Comparison of ENCODE assay signal across 13 cellular contexts in the genomic region with DNA sequence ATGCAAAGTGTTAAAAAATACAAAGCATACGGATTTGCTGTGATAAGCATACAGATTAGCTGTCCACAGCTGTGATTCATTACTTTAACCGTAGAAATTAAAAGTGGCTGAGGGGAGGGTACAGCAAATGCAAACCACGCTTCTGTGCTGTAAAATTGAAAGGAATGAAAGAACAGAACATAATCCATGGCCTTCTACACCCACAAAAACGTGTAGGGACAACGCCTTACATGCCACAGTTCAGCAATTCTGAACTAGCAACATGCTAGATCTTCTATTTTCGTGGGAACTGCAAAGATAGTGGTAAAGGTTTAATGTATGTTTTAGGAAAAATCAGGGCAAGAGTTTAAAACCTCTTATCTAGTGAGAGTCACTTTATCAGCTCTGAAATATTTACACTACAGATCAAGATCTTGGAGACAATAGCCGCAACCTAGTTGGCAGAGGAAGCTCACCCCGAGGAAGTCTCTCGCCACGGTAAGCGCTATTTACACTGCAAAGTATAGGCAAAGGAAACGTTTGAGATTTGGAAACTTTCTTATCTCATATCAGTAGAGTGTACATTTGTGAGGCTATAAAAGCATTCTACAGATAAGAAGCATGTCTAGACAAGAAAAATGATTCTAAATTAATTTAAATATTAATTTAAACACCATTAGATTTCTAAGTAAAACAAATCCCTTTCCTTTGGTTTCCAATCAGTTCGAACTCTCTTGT.
DNase-seq lines count a peak whose midpoint lies in the region; ATAC-seq and TF ChIP-seq lines count a peak whose summit lies in the region.
"Had no signal": no experiment of that assay in that cellular context is flagged by ENCODE, and none has a peak within 500 bp of the region (broad histone marks: within the 10 kb centered on the region; RNA-seq: fewer than 3 reads in every experiment).

No MANE protein-coding gene starts in this region.

- TF ChIP-seq POLR2A in ovary (IDR thresholded peaks at IDR 0.05): no peak
- no peak for TF ChIP-seq POLR2A in suprapubic skin (IDR thresholded peaks at IDR 0.05)

- in situ Hi-C loops in KBM-7 (cut with MboI; ENCODE audit: low pct_unique_long_range_greater_than_20kb, low sequenced_read_pairs): no loop called here
- in situ Hi-C loops in GM23248 (cut with MboI): loop anchor here (25.0 kb wide), 1 partner anchor 440 kb away; no protein-coding TSS in a partner anchor

- 64 to 72% (median 67%) methylated on average over 13 of the region's 13 CpGs for WGBS in ovary, 3 donors
- 40% methylated on average over 13 of the region's 13 CpGs for WGBS in suprapubic skin
- WGBS in GM23248 (ENCODE audit: low coverage in 1 of 2, low lambda C conversion rate in 2 of 2, missing lambda C conversion rate in 2 of 2), 2 experiments: 66 to 69% methylated on average over 13 of the region's 13 CpGs

- H3K4me3 ChIP-seq in AG10803 (ENCODE audit: low read length) (no peak overlapping the region), left lung (no peak overlapping the region), ovary (no peak overlapping the region), suprapubic skin (no peak overlapping the region), GM23248 (no peak overlapping the region)

- peaks cover 6% of the 10 kb centered on the region; the same call in 1 of the 2 replicates for H4K20me1 ChIP-seq in GM23248 (ENCODE audit: insufficient read depth)

- TF ChIP-seq EP300 in ovary (IDR thresholded peaks at IDR 0.05) (no peak), suprapubic skin (IDR thresholded peaks at IDR 0.05) (no peak)

- peaks cover 19% of the 10 kb centered on the region for H3F3A ChIP-seq in GM23248 (ENCODE audit: insufficient read depth)

- peaks cover 15 to 27% of the 10 kb centered on the region in 2 donors for H3K4me1 ChIP-seq in left lung
- peaks cover 2% of the 10 kb centered on the region for H3K4me1 ChIP-seq in ovary (ENCODE audit: insufficient read depth)
- peaks cover 32% of the 10 kb centered on the region for H3K4me1 ChIP-seq in suprapubic skin
- H3K4me1 ChIP-seq in GM23248 (ENCODE audit: insufficient read depth): peaks cover 26% of the 10 kb centered on the region

- TF ChIP-seq CTCF in AG10803 (conservative IDR thresholded peaks at IDR 0.05; ENCODE audit: low read length): 0 out of 2 replicates have a peak, but pooled peaks have one; percentile 3
- no peak for TF ChIP-seq CTCF in left lung (IDR thresholded peaks at IDR 0.05)
- TF ChIP-seq CTCF in ovary (IDR thresholded peaks at IDR 0.05): no peak
- TF ChIP-seq CTCF in suprapubic skin (IDR thresholded peaks at IDR 0.05): no peak

- DNase-seq in AG10803 (ENCODE audit: low read depth): peak; percentile 34
- peak; percentile 52 for DNase-seq in KBM-7
- peak; percentile 55 for DNase-seq in astrocyte of the hippocampus (ENCODE audit: low read depth, low spot score)
- no peak for DNase-seq in left lung
- DNase-seq in ovary: no peak
- no peak for DNase-seq in suprapubic skin (ENCODE audit: low spot score in 2 of 2)
- no peak for DNase-seq in GM23248
- DNase-seq: activated CD8-positive, alpha-beta T cell treated with anti-CD3 and anti-CD28 coated beads, Interleukin-2, amount 10 ng/mL, durations not matched to agents 7 days and 5 days; activated naive CD8-positive, alpha-beta T cell treated with anti-CD3 and anti-CD28 coated beads, Interleukin-2, amount 50 U/mL, for 24 hours; GOT3; stimulated activated naive CD8-positive, alpha-beta T cell treated with anti-CD3 and anti-CD28 coated beads, Interleukin-15, amount 100 ng/mL, for 72 hours had no signal

- ATAC-seq in left lung (peak; percentile 50), HG02571 (IDR thresholded peaks at IDR 0.05; ENCODE audit: unreplicated experiment) (no peak)
- ATAC-seq: activated CD8-positive, alpha-beta T cell treated with anti-CD3 and anti-CD28 coated beads, Interleukin-2, amount 10 ng/mL, durations not matched to agents 7 days and 5 days; activated naive CD8-positive, alpha-beta T cell treated with anti-CD3 and anti-CD28 coated beads, Interleukin-2, amount 50 U/mL, for 24 hours; stimulated activated naive CD8-positive, alpha-beta T cell treated with anti-CD3 and anti-CD28 coated beads, Interleukin-15, amount 100 ng/mL, for 72 hours had no signal

- no peaks in the 10 kb centered on the region for H3K9me2 ChIP-seq in GM23248 (ENCODE audit: insufficient read depth)

- no peak overlapping the region for H2AFZ ChIP-seq in GM23248

- H3K9me3 ChIP-seq in left lung: no peaks in the 10 kb centered on the region
- H3K9me3 ChIP-seq in ovary: no peaks in the 10 kb centered on the region
- no peaks in the 10 kb centered on the region for H3K9me3 ChIP-seq in suprapubic skin
- H3K9me3 ChIP-seq in GM23248 (ENCODE audit: low read depth): no peaks in the 10 kb centered on the region
- H3K9me3 ChIP-seq: neutrophil had no signal

- H3K9ac ChIP-seq in GM23248: no peak overlapping the region

- H3K27ac ChIP-seq in left lung: no peak overlapping the region
- H3K27ac ChIP-seq in ovary: no peak overlapping the region
- H3K27ac ChIP-seq in suprapubic skin: no peak overlapping the region
- H3K27ac ChIP-seq in GM23248: no peak overlapping the region
- H3K27ac ChIP-seq: neutrophil had no signal

- intact Hi-C loops in left lung (cut with DNase I) (no loop called here), ovary (cut with DNase I) (no loop called here)

- no peak overlapping the region for H3K4me2 ChIP-seq in GM23248 (ENCODE audit: unreplicated experiment)

- peaks cover 15% of the 10 kb centered on the region for H3K79me2 ChIP-seq in GM23248 (ENCODE audit: insufficient read depth)

- H3K27me3 ChIP-seq in left lung (no peaks in the 10 kb centered on the region), ovary (no peaks in the 10 kb centered on the region), suprapubic skin (no peaks in the 10 kb centered on the region), GM23248 (replicated peaks; ENCODE audit: insufficient read depth) (no peaks in the 10 kb centered on the region)
- H3K27me3 ChIP-seq: neutrophil had no signal

- H3K36me3 ChIP-seq in left lung (peaks cover 0 to 24% of the 10 kb centered on the region in 2 donors), ovary (no peaks in the 10 kb centered on the region), suprapubic skin (peaks cover 3% of the 10 kb centered on the region), GM23248 (ENCODE audit: low read depth) (peaks cover 18% of the 10 kb centered on the region)

Comparison
In these comparisons a context has a peak if more than half of its experiments do, and no peak if none do; other contexts are left out.
1. DNase-seq: peak in AG10803 (single experiment), KBM-7 (single experiment) and astrocyte of the hippocampus (single experiment); none in left lung (0 of 2), ovary (0 of 5), suprapubic skin (0 of 2) and GM23248 (single experiment).